ENCODE assay signal across 1 cellular context in genomic region chr2:219352448-219353023, GRCh38.
A peak's percentile ranks its signal among the peaks of the same experiment; 100 is the strongest.
TF ChIP-seq lines count a peak whose summit lies in the region.

No MANE protein-coding gene starts in this region.

TF ChIP-seq in K562, 482 proteins besides CTCF, POLR2A, EP300 and RAD21 (continued from another document and continues in another):
- TF ChIP-seq ZNF318 (IDR thresholded peaks at IDR 0.05; ENCODE audit: borderline replicate concordance in 1 of 2, low read depth in 1 of 2) (no peak), HMGXB4 (CRISPR knock-in tag; IDR thresholded peaks at IDR 0.05) (no peak), TEAD4 (IDR thresholded peaks at IDR 0.05; ENCODE audit: low read length) (no peak), TEAD4 (CRISPR knock-in tag; IDR thresholded peaks at IDR 0.05; ENCODE audit: borderline replicate concordance) (no peak), MYNN (IDR thresholded peaks at IDR 0.05) (no peak), MYNN (CRISPR knock-in tag; IDR thresholded peaks at IDR 0.05) (no peak), VEZF1 (CRISPR knock-in tag; IDR thresholded peaks at IDR 0.05) (no peak), POLR2H (tag; IDR thresholded peaks at IDR 0.05; ENCODE audit: low read depth) (no peak), OTX1 (CRISPR knock-in tag; IDR thresholded peaks at IDR 0.05) (no peak), ETS2 (tag; IDR thresholded peaks at IDR 0.05; ENCODE audit: borderline replicate concordance, poor library complexity, severe bottlenecking) (no peak), MAFF (IDR thresholded peaks at IDR 0.05; ENCODE audit: low read length) (peak; percentile 97), ZNF431 (CRISPR knock-in tag; IDR thresholded peaks at IDR 0.05) (no peak), SMC3 (conservative IDR thresholded peaks at IDR 0.05; ENCODE audit: insufficient read depth, low read depth, low read length) (peak; percentile 64), ZBTB26 (CRISPR knock-in tag; IDR thresholded peaks at IDR 0.05) (no peak), NBN (IDR thresholded peaks at IDR 0.05; ENCODE audit: low read depth) (0 out of 2 replicates have a peak, but pooled peaks have one; percentile 34), ZNF316 (IDR thresholded peaks at IDR 0.05) (peak; percentile 99), PHF20 (IDR thresholded peaks at IDR 0.05; ENCODE audit: partially characterized antibody) (no peak), SAFB2 (IDR thresholded peaks at IDR 0.05; ENCODE audit: borderline replicate concordance, low read depth, low read length, severe bottlenecking) (no peak), MAFG (tag; conservative IDR thresholded peaks at IDR 0.05) (peak; percentile 97), ZNF699 (CRISPR knock-in tag; IDR thresholded peaks at IDR 0.05; ENCODE audit: insufficient replicate concordance) (no peak), ZBTB5 (IDR thresholded peaks at IDR 0.05) (no peak), HNRNPL (IDR thresholded peaks at IDR 0.05; ENCODE audit: low read depth, low read length) (no peak), WHSC1 (IDR thresholded peaks at IDR 0.05; ENCODE audit: low read length) (no peak), ZNF79 (CRISPR knock-in tag; IDR thresholded peaks at IDR 0.05; ENCODE audit: low read depth) (no peak), ESRRA (IDR thresholded peaks at IDR 0.05; ENCODE audit: borderline replicate concordance, low read depth) (no peak), NFIX (CRISPR knock-in tag; IDR thresholded peaks at IDR 0.05; ENCODE audit: low read depth) (no peak), TSHZ1 (CRISPR knock-in tag; IDR thresholded peaks at IDR 0.05) (no peak), NFE2L1 (tag; IDR thresholded peaks at IDR 0.05; ENCODE audit: borderline replicate concordance, low read depth) (no peak), FIP1L1 (IDR thresholded peaks at IDR 0.05; ENCODE audit: low read depth, low read length, poor library complexity, severe bottlenecking) (no peak), ZNF764 (CRISPR knock-in tag; IDR thresholded peaks at IDR 0.05; ENCODE audit: low read depth) (no peak), PATZ1 (CRISPR knock-in tag; IDR thresholded peaks at IDR 0.05; ENCODE audit: borderline replicate concordance) (no peak), ZNF347 (CRISPR knock-in tag; IDR thresholded peaks at IDR 0.05; ENCODE audit: low read depth) (no peak), JUND (IDR thresholded peaks at IDR 0.05; ENCODE audit: borderline replicate concordance, low read depth, low read length) (peak; percentile 22; the same call in 1 of the 2 replicates), JUND (tag; IDR thresholded peaks at IDR 0.05; ENCODE audit: borderline replicate concordance, low read depth, low read length) (no peak), TOE1 (IDR thresholded peaks at IDR 0.05; ENCODE audit: borderline replicate concordance) (no peak), TOE1 (CRISPR knock-in tag; IDR thresholded peaks at IDR 0.05; ENCODE audit: borderline replicate concordance, low read depth) (no peak), ZNF445 (CRISPR knock-in tag; IDR thresholded peaks at IDR 0.05; ENCODE audit: low read depth) (no peak), CGGBP1 (CRISPR knock-in tag; IDR thresholded peaks at IDR 0.05) (no peak), SNIP1 (IDR thresholded peaks at IDR 0.05; ENCODE audit: low read depth) (no peak)
